Comparison of ENCODE assay signal across 10 cellular contexts in the genomic region with DNA sequence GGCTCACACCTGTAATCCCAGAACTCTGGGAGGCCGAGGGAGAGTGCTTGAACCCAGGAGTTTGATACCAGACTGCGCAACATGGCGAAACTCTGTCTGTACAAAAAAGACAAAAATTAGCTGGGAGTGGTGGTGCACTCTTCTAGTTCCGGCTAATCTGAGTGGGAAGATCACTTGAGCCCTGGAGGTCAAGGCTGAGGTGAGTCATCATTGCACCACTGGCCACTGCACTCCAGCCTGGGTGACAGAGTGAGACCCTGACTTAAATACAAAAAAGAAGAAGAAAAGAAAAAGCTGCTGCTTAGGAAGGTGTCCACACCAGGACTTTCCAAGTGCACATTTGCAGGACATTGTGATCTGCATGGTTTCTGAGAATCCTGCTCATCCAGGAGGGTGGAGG. TPM values are rescaled to one million over a fixed set of nuclear protein-coding genes. Genes with fewer than 3 reads are reported as not detected.
"Had no signal": no experiment of that assay in that cellular context is flagged by ENCODE, and none has a peak within 500 bp of the region (broad histone marks: within the 10 kb centered on the region; RNA-seq: fewer than 3 reads in every experiment).

No MANE protein-coding gene starts in this region.

- H3K27ac ChIP-seq: GM23248 had no signal

- H3K9ac ChIP-seq: GM23248 had no signal

- DNase-seq: GM23248, GOT3, H9, HCEC 1CT, HFFc6, KG1 had no signal

- H2AFZ ChIP-seq: GM23248 had no signal

- FAIRE-seq: H54, HTR-8/SVneo had no signal

- H3K4me3 ChIP-seq: GM23248 had no signal

RNA-seq across cellular contexts. Expression of a gene that starts 16.4 kb away (rescaled TPM):
- total RNA-seq: GM23248, HFFc6, HT-29 had no signal
- polyA plus RNA-seq: GM23248, IgD-negative memory B cell had no signal
